1 cellular context compared by ENCODE assay signal in the genomic region with DNA sequence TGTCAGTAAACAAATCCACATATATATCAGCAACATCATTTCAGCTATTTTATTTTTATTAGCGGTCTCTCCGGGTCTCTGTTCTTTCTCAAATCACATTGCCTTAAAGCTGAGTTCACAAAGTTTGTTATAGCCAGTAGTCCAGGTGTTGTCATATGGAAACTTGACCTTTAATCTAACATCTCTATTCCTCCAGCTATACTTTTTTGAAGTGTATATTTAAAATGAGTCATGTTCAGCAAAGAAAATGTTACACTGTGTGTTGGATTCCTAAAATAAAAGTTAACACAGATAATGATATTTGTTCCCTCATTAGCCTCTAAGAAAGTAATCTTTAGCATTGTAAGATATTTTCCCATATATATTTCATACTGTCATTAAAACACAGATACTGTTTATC.
TF ChIP-seq lines count a peak whose summit lies in the region.

No MANE protein-coding gene starts in this region.

TF ChIP-seq in IMR-90, 13 proteins besides CTCF, POLR2A, EP300 and RAD21:
- TF ChIP-seq CHD1 (IDR thresholded peaks at IDR 0.05; ENCODE audit: low read depth, low read length) (no peak), MXI1 (IDR thresholded peaks at IDR 0.05; ENCODE audit: borderline replicate concordance, low read depth, low read length) (no peak), RCOR1 (IDR thresholded peaks at IDR 0.05; ENCODE audit: insufficient replicate concordance, low read length) (no peak), FOS (IDR thresholded peaks at IDR 0.05; ENCODE audit: low read depth, low read length) (no peak), CEBPB (IDR thresholded peaks at IDR 0.05; ENCODE audit: low read depth, low read length) (no peak), USF2 (IDR thresholded peaks at IDR 0.05; ENCODE audit: low read depth, low read length) (no peak), NFE2L2 (IDR thresholded peaks at IDR 0.05; ENCODE audit: low read depth, low read length) (no peak), BHLHE40 (IDR thresholded peaks at IDR 0.05; ENCODE audit: low read depth, low read length) (no peak), MAZ (IDR thresholded peaks at IDR 0.05; ENCODE audit: borderline replicate concordance, low read depth, low read length) (no peak), MAFK (IDR thresholded peaks at IDR 0.05; ENCODE audit: low read depth, low read length) (no peak)
- TF ChIP-seq, protein P1, sequence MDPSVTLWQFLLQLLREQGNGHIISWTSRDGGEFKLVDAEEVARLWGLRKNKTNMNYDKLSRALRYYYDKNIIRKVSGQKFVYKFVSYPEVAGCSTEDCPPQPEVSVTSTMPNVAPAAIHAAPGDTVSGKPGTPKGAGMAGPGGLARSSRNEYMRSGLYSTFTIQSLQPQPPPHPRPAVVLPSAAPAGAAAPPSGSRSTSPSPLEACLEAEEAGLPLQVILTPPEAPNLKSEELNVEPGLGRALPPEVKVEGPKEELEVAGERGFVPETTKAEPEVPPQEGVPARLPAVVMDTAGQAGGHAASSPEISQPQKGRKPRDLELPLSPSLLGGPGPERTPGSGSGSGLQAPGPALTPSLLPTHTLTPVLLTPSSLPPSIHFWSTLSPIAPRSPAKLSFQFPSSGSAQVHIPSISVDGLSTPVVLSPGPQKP (IDR thresholded peaks at IDR 0.05; ENCODE audit: borderline replicate concordance, low read depth, low read length), result no peak
